ENCODE assay signal across 19 cellular contexts in genomic region chr12:3677609-3678008, GRCh38.
A peak's percentile ranks its signal among the peaks of the same experiment; 100 is the strongest.
DNase-seq lines count a peak whose midpoint lies in the region; ATAC-seq and TF ChIP-seq lines count a peak whose summit lies in the region.
"Had no signal": no experiment of that assay in that cellular context is flagged by ENCODE, and none has a peak within 500 bp of the region (broad histone marks: within the 10 kb centered on the region; RNA-seq: fewer than 3 reads in every experiment).

No MANE protein-coding gene starts in this region.

- no peak overlapping the region for H3K9ac ChIP-seq in HCT116 (ENCODE audit: low read length)
- H3K9ac ChIP-seq: BLaER1 had no signal

- no peaks in the 10 kb centered on the region for H3K9me2 ChIP-seq in HCT116 (ENCODE audit: insufficient read depth)

- H3K4me3 Mint-ChIP-seq in activated T-cell treated with anti-CD3 and anti-CD28 coated beads, Interleukin-2, amount 50 U/mL, for 24 hours: no peak overlapping the region
- H3K4me3 Mint-ChIP-seq in activated T-cell treated with anti-CD3 and anti-CD28 coated beads, Interleukin-2, amount 50 U/mL, for 72 hours: no peak overlapping the region
- H3K4me3 Mint-ChIP-seq in central memory CD8-positive, alpha-beta T cell: no peak overlapping the region
- H3K4me3 Mint-ChIP-seq: IgD-negative memory B cell had no signal

- no peaks in the 10 kb centered on the region for H3K4me1 Mint-ChIP-seq in activated T-cell treated with anti-CD3 and anti-CD28 coated beads, Interleukin-2, amount 50 U/mL, for 24 hours (ENCODE audit: low read depth)
- no peaks in the 10 kb centered on the region for H3K4me1 Mint-ChIP-seq in activated T-cell treated with anti-CD3 and anti-CD28 coated beads, Interleukin-2, amount 50 U/mL, for 72 hours (ENCODE audit: low read depth)
- no peaks in the 10 kb centered on the region for H3K4me1 Mint-ChIP-seq in central memory CD8-positive, alpha-beta T cell

- no peaks in the 10 kb centered on the region for H3K27me3 Mint-ChIP-seq in activated T-cell treated with anti-CD3 and anti-CD28 coated beads, Interleukin-2, amount 50 U/mL, for 24 hours
- H3K27me3 Mint-ChIP-seq in activated T-cell treated with anti-CD3 and anti-CD28 coated beads, Interleukin-2, amount 50 U/mL, for 72 hours (ENCODE audit: low read depth): no peaks in the 10 kb centered on the region
- H3K27me3 Mint-ChIP-seq in central memory CD8-positive, alpha-beta T cell: no peaks in the 10 kb centered on the region
- H3K27me3 Mint-ChIP-seq: IgD-negative memory B cell had no signal

- no peak for TF ChIP-seq RAD21 in HCT116 (IDR thresholded peaks at IDR 0.05; ENCODE audit: low read depth)

- no peak for DNase-seq in activated T-cell treated with anti-CD3 and anti-CD28 coated beads, Interleukin-2, amount 50 U/mL, for 24 hours
- no peak for DNase-seq in activated T-cell treated with anti-CD3 and anti-CD28 coated beads, Interleukin-2, amount 50 U/mL, for 72 hours
- DNase-seq in HCT116 (ENCODE audit: low read depth, low spot score) (no peak), GM20000 (ENCODE audit: low spot score) (no peak), COLO668 (lab: John Stamatoyannopoulos, UW; ENCODE audit: unreplicated experiment) (no peak)
- no peak for DNase-seq in central memory CD8-positive, alpha-beta T cell (ENCODE audit: low spot score in 2 of 2)
- DNase-seq in stimulated activated CD4-positive, alpha-beta T cell treated with anti-CD3 and anti-CD28 coated beads, Interleukin-4, amount 100 ng/mL, for 1 hour: no peak
- DNase-seq: COR-L47, DMS153, GOT3, Kasumi-1, NCI-H1105 treated with DMSO at 0.1 percent for 48 hours, NCI-H1694 treated with DMSO at 0.1 percent for 48 hours, NCI-H2107, NCI-H226, NCI-H524 treated with DMSO at 0.1 percent for 48 hours had no signal

- H3K27ac ChIP-seq in HCT116 (ENCODE audit: low read depth, low read length): no peak overlapping the region
- H3K27ac ChIP-seq: BLaER1, RWPE1 had no signal

- H3K27ac Mint-ChIP-seq in activated T-cell treated with anti-CD3 and anti-CD28 coated beads, Interleukin-2, amount 50 U/mL, for 24 hours: peak overlapping the region; percentile 38
- no peak overlapping the region for H3K27ac Mint-ChIP-seq in activated T-cell treated with anti-CD3 and anti-CD28 coated beads, Interleukin-2, amount 50 U/mL, for 72 hours
- peak overlapping the region; percentile 21 for H3K27ac Mint-ChIP-seq in central memory CD8-positive, alpha-beta T cell (ENCODE audit: low read depth)
- H3K27ac Mint-ChIP-seq: IgD-negative memory B cell had no signal

- no peak for TF ChIP-seq POLR2A in HCT116 (IDR thresholded peaks at IDR 0.05; ENCODE audit: borderline replicate concordance, extremely low read depth, insufficient read depth, insufficient read length)

- H3K9me3 Mint-ChIP-seq in activated T-cell treated with anti-CD3 and anti-CD28 coated beads, Interleukin-2, amount 50 U/mL, for 24 hours: no peaks in the 10 kb centered on the region
- no peaks in the 10 kb centered on the region for H3K9me3 Mint-ChIP-seq in activated T-cell treated with anti-CD3 and anti-CD28 coated beads, Interleukin-2, amount 50 U/mL, for 72 hours
- H3K9me3 Mint-ChIP-seq in central memory CD8-positive, alpha-beta T cell: no peaks in the 10 kb centered on the region
- H3K9me3 Mint-ChIP-seq: IgD-negative memory B cell had no signal

- CTCF ChIA-PET in HCT116 (lab: Charles Lee): no interaction called here

- H4K20me1 ChIP-seq in HCT116 (ENCODE audit: insufficient read depth): no peaks in the 10 kb centered on the region

- H3K9me3 ChIP-seq in HCT116 (ENCODE audit: control insufficient read depth in 1 of 2, insufficient read depth in 1 of 2, low read depth in 1 of 2, low read length in 2 of 2): no peaks in the 10 kb centered on the region
- H3K9me3 ChIP-seq: BLaER1 had no signal

- intact Hi-C loops in HCT116 (cut with micrococcal nuclease): no loop called here

- ATAC-seq in activated T-cell treated with anti-CD3 and anti-CD28 coated beads, Interleukin-2, amount 50 U/mL, for 72 hours (replicated peaks in 1 of 2): no peak
- no peak for ATAC-seq in HCT116
- no peak for ATAC-seq in central memory CD8-positive, alpha-beta T cell (replicated peaks; ENCODE audit: extremely low read depth, poor library complexity, severe bottlenecking)

- TF ChIP-seq CTCF in HCT116 (IDR thresholded peaks at IDR 0.05 in 2 of 3, conservative IDR thresholded peaks at IDR 0.05 in 1 of 3; ENCODE audit: borderline replicate concordance in 1 of 3, insufficient read depth in 1 of 3, low read depth in 2 of 3, low read length in 2 of 3) (0 out of 6 replicates have a peak, but pooled peaks of 2 of the 3 experiments have one; percentile 2 to 19), GM20000 (IDR thresholded peaks at IDR 0.05; ENCODE audit: extremely low read depth, missing control alignments) (no peak)

- no peaks in the 10 kb centered on the region for H3K79me2 ChIP-seq in HCT116 (ENCODE audit: insufficient read depth, low read length)

- no peak overlapping the region for H2AFZ ChIP-seq in HCT116 (ENCODE audit: low read depth, low read length, poor library complexity, severe bottlenecking)

- POLR2A ChIA-PET in HCT116 (lab: Charles Lee): no interaction called here

- RAD21 ChIA-PET in HCT116 (lab: Charles Lee; ENCODE audit: low non-redundant PET in 1 of 2, low total read pairs in 2 of 2, uncharacterized antibody in 2 of 2, unreplicated experiment in 2 of 2): no interaction called here

- no peaks in the 10 kb centered on the region for H3K27me3 ChIP-seq in HCT116 (ENCODE audit: insufficient read depth, low read length)
- H3K27me3 ChIP-seq: BLaER1 had no signal

- H3K4me1 ChIP-seq in HCT116 (ENCODE audit: control insufficient read depth in 1 of 2, insufficient read depth in 2 of 2, low read length in 2 of 2): no peaks in the 10 kb centered on the region
- H3K4me1 ChIP-seq: BLaER1 had no signal

- H3K4me3 ChIP-seq in HCT116 (replicated peaks in 1 of 2; ENCODE audit: low read depth in 1 of 2, low read length in 2 of 2): no peak overlapping the region
- H3K4me3 ChIP-seq: BLaER1 had no signal

- no peak overlapping the region for H3K4me2 ChIP-seq in HCT116 (ENCODE audit: low read length)
- H3K4me2 ChIP-seq: BLaER1 had no signal

- peaks cover 93% of the 10 kb centered on the region for H3K36me3 Mint-ChIP-seq in activated T-cell treated with anti-CD3 and anti-CD28 coated beads, Interleukin-2, amount 50 U/mL, for 24 hours (ENCODE audit: low read depth)
- peaks cover 2 to 7% of the 10 kb centered on the region in 2 donors for H3K36me3 Mint-ChIP-seq in activated T-cell treated with anti-CD3 and anti-CD28 coated beads, Interleukin-2, amount 50 U/mL, for 72 hours (ENCODE audit: insufficient read depth in 2 of 2)
- H3K36me3 Mint-ChIP-seq in central memory CD8-positive, alpha-beta T cell (ENCODE audit: insufficient read depth): peaks cover 7% of the 10 kb centered on the region

- BruUV-seq in HCT116 (replicated peaks; lab: Mats Ljungman, UMichigan): no TSS peak

- no peaks in the 10 kb centered on the region; a peak in 1 of 4 replicates for H3K36me3 ChIP-seq in HCT116 (ENCODE audit: control insufficient read depth in 1 of 2, insufficient read depth in 2 of 2, low read length in 2 of 2)

TF ChIP-seq in HCT116, 20 proteins besides CTCF, POLR2A, EP300 and RAD21 (continues in another document):
- TF ChIP-seq EZH2 (IDR thresholded peaks at IDR 0.05): no peak
- TF ChIP-seq, protein P1, sequence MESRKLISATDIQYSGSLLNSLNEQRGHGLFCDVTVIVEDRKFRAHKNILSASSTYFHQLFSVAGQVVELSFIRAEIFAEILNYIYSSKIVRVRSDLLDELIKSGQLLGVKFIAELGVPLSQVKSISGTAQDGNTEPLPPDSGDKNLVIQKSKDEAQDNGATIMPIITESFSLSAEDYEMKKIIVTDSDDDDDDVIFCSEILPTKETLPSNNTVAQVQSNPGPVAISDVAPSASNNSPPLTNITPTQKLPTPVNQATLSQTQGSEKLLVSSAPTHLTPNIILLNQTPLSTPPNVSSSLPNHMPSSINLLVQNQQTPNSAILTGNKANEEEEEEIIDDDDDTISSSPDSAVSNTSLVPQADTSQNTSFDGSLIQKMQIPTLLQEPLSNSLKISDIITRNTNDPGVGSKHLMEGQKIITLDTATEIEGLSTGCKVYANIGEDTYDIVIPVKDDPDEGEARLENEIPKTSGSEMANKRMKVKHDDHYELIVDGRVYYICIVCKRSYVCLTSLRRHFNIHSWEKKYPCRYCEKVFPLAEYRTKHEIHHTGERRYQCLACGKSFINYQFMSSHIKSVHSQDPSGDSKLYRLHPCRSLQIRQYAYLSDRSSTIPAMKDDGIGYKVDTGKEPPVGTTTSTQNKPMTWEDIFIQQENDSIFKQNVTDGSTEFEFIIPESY (IDR thresholded peaks at IDR 0.05; ENCODE audit: extremely low read depth, insufficient replicate concordance, low read length): no peak
- TF ChIP-seq YY1 (IDR thresholded peaks at IDR 0.05; ENCODE audit: extremely low read depth, insufficient replicate concordance, low read depth, low read length): no peak
- TF ChIP-seq REST (IDR thresholded peaks at IDR 0.05; ENCODE audit: low read depth): no peak
- no peak for TF ChIP-seq MAX (IDR thresholded peaks at IDR 0.05)
- TF ChIP-seq ELF1 (IDR thresholded peaks at IDR 0.05; ENCODE audit: borderline replicate concordance, low read depth): no peak
